Comparison of ENCODE assay signal across 9 cellular contexts in genomic region chr3:72185549-72186484, GRCh38.
DNase-seq lines count a peak whose midpoint lies in the region; ATAC-seq and TF ChIP-seq lines count a peak whose summit lies in the region.
"Had no signal": no experiment of that assay in that cellular context is flagged by ENCODE, and none has a peak within 500 bp of the region (broad histone marks: within the 10 kb centered on the region; RNA-seq: fewer than 3 reads in every experiment).

No MANE protein-coding gene starts in this region.

- peaks cover 40% of the 10 kb centered on the region for H3K4me1 Mint-ChIP-seq in activated B cell treated with CpG ODN at 0.5 μM for 24 hours

- H3K27ac Mint-ChIP-seq in activated B cell treated with CpG ODN at 0.5 μM for 24 hours = no peak overlapping the region

- CTCF ChIA-PET in activated B cell treated with CpG ODN at 0.5 μM for 24 hours (lab: Charles Lee) = no interaction called here

- no peaks in the 10 kb centered on the region for H3K27me3 Mint-ChIP-seq in activated B cell treated with CpG ODN at 0.5 μM for 24 hours

- H3K36me3 Mint-ChIP-seq in activated B cell treated with CpG ODN at 0.5 μM for 24 hours (ENCODE audit: low read depth) = no peaks in the 10 kb centered on the region

- TF ChIP-seq CTCF in activated B cell treated with CpG ODN at 0.5 μM for 24 hours (IDR thresholded peaks at IDR 0.05) = no peak

- intact Hi-C loops in activated B cell treated with CpG ODN at 0.5 μM for 24 hours (cut with micrococcal nuclease) = loop anchor here (5.0 to 10.0 kb wide), 2 partner anchors 49 to 66 kb away; no protein-coding TSS in a partner anchor

- POLR2A ChIA-PET in activated B cell treated with CpG ODN at 0.5 μM for 24 hours (lab: Charles Lee) = interaction anchor here (1.0 kb wide), 1 partner anchor 21 kb away, joined by 6 read pairs; no protein-coding TSS in a partner anchor

- DNase-seq in AG08396 (ENCODE audit: low spot score) = peak; percentile 46
- DNase-seq in activated B cell treated with CpG ODN at 0.5 μM for 24 hours = no peak
- DNase-seq in lung microvascular endothelial cell (ENCODE audit: low read depth in 2 of 2) = peak; percentile 51 to 72
- DNase-seq in activated CD8-positive, alpha-beta memory T cell treated with anti-CD3 and anti-CD28 coated beads, Interleukin-2, amount 50 U/mL, for 4 hours = no peak
- no peak for DNase-seq in NCI-H1694 treated with DMSO at 0.1 percent for 48 hours (lab: John Stamatoyannopoulos, UW)
- no peak for DNase-seq in NCI-H1092 treated with DMSO at 0.1 percent for 48 hours (lab: John Stamatoyannopoulos, UW)
- DNase-seq: NK-92 treated with Interleukin-12 subunit alpha and Interleukin-12 subunit beta, amount 100 ng/mL, for 24 hours had no signal

- ATAC-seq in GM21528 (IDR thresholded peaks at IDR 0.05; ENCODE audit: low FRiP score, unreplicated experiment) = peak; percentile 56
- ATAC-seq in activated B cell treated with CpG ODN at 0.5 μM for 24 hours (ENCODE audit: low read depth) = peak; percentile 92
- no peak for ATAC-seq in GM18873 (IDR thresholded peaks at IDR 0.05; ENCODE audit: low FRiP score, unreplicated experiment)

- no peaks in the 10 kb centered on the region for H3K9me3 Mint-ChIP-seq in activated B cell treated with CpG ODN at 0.5 μM for 24 hours

- H3K4me3 Mint-ChIP-seq in activated B cell treated with CpG ODN at 0.5 μM for 24 hours = peak overlapping the region; percentile 2

Comparison
In these comparisons a context has a peak if more than half of its experiments do, and no peak if none do; other contexts are left out.
1. DNase-seq: peak in AG08396 (single experiment) and lung microvascular endothelial cell (2 of 2); none in activated B cell treated with CpG ODN at 0.5 μM for 24 hours (single experiment), activated CD8-positive, alpha-beta memory T cell treated with anti-CD3 and anti-CD28 coated beads, Interleukin-2, amount 50 U/mL, for 4 hours (single experiment), NCI-H1694 treated with DMSO at 0.1 percent for 48 hours (single experiment) and NCI-H1092 treated with DMSO at 0.1 percent for 48 hours (single experiment).